Comparison of ENCODE assay signal across 34 cellular contexts in genomic region chr4:174635732-174636131, GRCh38.
"Had no signal": no experiment of that assay in that cellular context is flagged by ENCODE, and none has a peak within 500 bp of the region (broad histone marks: within the 10 kb centered on the region; RNA-seq: fewer than 3 reads in every experiment).

No MANE protein-coding gene starts in this region.

- H3K9ac ChIP-seq: KMS-11 had no signal

- H3K4me2 ChIP-seq: KMS-11 had no signal

- H3K36me3 ChIP-seq: MG63 had no signal

- H3K27ac ChIP-seq: KMS-11 had no signal

- DNase-seq: Karpas-422, Kasumi-1, MG63, MM.1S, MV-4-11, NCI-H1048, NCI-H1092, NCI-H1092 treated with DMSO at 0.1 percent for 48 hours, NCI-H1105, NCI-H1105 treated with DMSO at 0.1 percent for 48 hours, NCI-H1417, NCI-H1417 treated with DMSO at 0.1 percent for 48 hours, NCI-H1436, NCI-H1436 treated with DMSO at 0.1 percent for 48 hours, NCI-H146, NCI-H1694, NCI-H1694 treated with DMSO at 0.1 percent for 48 hours, NCI-H187, NCI-H187 treated with DMSO at 0.1 percent for 48 hours, NCI-H1930, NCI-H2029, NCI-H2029 treated with DMSO at 0.1 percent for 48 hours, NCI-H2081, NCI-H2081 treated with DMSO at 0.1 percent for 48 hours, NCI-H2107, NCI-H2171, NCI-H2171 treated with DMSO at 0.1 percent for 48 hours, NCI-H2227 treated with DMSO at 0.1 percent for 48 hours, NCI-H226, NCI-H345, NCI-H446, NCI-H446 treated with DMSO at 0.1 percent for 48 hours, NCI-H510A had no signal

- H3K4me3 ChIP-seq: MG63 had no signal

- H3K9me3 ChIP-seq: MG63 had no signal

- H3K27me3 ChIP-seq: MG63 had no signal
